Comparison of ENCODE assay signal across 11 cellular contexts in the genomic region with DNA sequence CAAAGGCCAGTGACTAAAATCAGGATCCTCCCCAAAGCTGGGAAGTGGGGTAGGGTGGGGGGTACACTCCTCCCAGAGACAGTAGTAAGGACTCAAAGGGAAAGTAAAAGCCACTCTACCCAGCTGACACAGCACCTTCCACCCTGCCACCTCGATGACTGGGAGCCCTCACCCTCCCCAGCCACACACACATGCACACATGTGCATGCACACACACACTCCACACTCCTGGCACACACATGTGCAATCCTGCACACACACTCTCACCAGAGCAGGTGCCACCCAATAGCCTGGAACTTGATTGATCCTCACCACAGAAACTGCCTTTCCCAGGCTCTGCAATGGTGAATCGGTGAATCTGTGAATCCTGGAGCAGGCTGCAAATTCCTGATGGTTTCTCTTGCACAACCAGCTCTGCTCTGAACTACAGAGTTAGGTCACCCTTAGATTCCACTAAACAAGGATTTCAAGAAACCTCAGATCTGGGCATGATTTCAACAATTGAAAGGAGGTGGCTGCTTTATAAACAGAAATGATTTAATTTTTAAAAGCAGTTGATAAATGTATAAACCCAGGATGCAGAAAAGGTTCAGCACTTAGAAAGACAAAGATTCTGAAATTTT. TPM values are rescaled to one million over a fixed set of nuclear protein-coding genes. Genes with fewer than 3 reads are reported as not detected.
DNase-seq lines count a peak whose midpoint lies in the region; ATAC-seq, FAIRE-seq and TF ChIP-seq lines count a peak whose summit lies in the region.
"Had no signal": no experiment of that assay in that cellular context is flagged by ENCODE, and none has a peak within 500 bp of the region (broad histone marks: within the 10 kb centered on the region; RNA-seq: fewer than 3 reads in every experiment).

No MANE protein-coding gene starts in this region.

- TF ChIP-seq CTCF in DND-41 (IDR thresholded peaks at IDR 0.05; ENCODE audit: borderline replicate concordance, extremely low read depth, low read length, poor library complexity, severe bottlenecking) (no peak), fibroblast of villous mesenchyme (IDR thresholded peaks at IDR 0.05; ENCODE audit: insufficient read depth, low read depth, low read length) (no peak), pancreas (IDR thresholded peaks at IDR 0.05) (no peak)

- H3K4me1 ChIP-seq in DND-41 (ENCODE audit: insufficient read depth, low read length) (0 out of 2 replicates have a peak, but pooled peaks cover 6% of the 10 kb centered on the region), pancreas (no peaks in the 10 kb centered on the region)
- H3K4me1 ChIP-seq: Peyer's patch had no signal

- H3K27ac ChIP-seq in DND-41 (ENCODE audit: low read length), result no peak overlapping the region
- H3K27ac ChIP-seq in pancreas, result peak overlapping the region in 1 of 4 donors; percentile 23

- no peak overlapping the region for H2AFZ ChIP-seq in DND-41 (ENCODE audit: low read depth, low read length)

- H3K4me2 ChIP-seq in DND-41 (ENCODE audit: insufficient read depth, low read length), result no peak overlapping the region

- no peak overlapping the region for H3K9ac ChIP-seq in DND-41 (ENCODE audit: low read depth, low read length)

- peak; percentile 78 for FAIRE-seq in pancreas (lab: Jason Lieb, UNC)

- no peaks in the 10 kb centered on the region for H3K79me2 ChIP-seq in DND-41 (ENCODE audit: insufficient read depth, low read length)

- ATAC-seq in DND-41 (ENCODE audit: insufficient read depth, low read depth) (peak; percentile 45; the same call in 1 of the 3 replicates), pancreas (peak in 3 of 4 donors; percentile 60 to 70 (median 68)), HG03139 (IDR thresholded peaks at IDR 0.05; ENCODE audit: unreplicated experiment) (no peak), GM21515 (IDR thresholded peaks at IDR 0.05; ENCODE audit: unreplicated experiment) (no peak)

- H3K36me3 ChIP-seq in DND-41 (ENCODE audit: insufficient read depth, low read length) (no peaks in the 10 kb centered on the region), pancreas (no peaks in the 10 kb centered on the region)
- H3K36me3 ChIP-seq: Peyer's patch had no signal

- intact Hi-C loops in pancreas (cut with DNase I), result no loop called here

- H3K9me3 ChIP-seq in DND-41 (ENCODE audit: insufficient read depth, low read length, severe bottlenecking), result no peaks in the 10 kb centered on the region
- H3K9me3 ChIP-seq in pancreas, result no peaks in the 10 kb centered on the region
- H3K9me3 ChIP-seq: Peyer's patch had no signal

- no peak overlapping the region for H3K4me3 ChIP-seq in DND-41 (ENCODE audit: low read depth in 1 of 2, low read length in 2 of 2)
- H3K4me3 ChIP-seq in fibroblast of villous mesenchyme (ENCODE audit: low read depth, low read length), result no peak overlapping the region
- no peak overlapping the region for H3K4me3 ChIP-seq in pancreas

- DNase-seq in DND-41 (no peak), SW480 (ENCODE audit: low spot score) (peak; percentile 20), fibroblast of villous mesenchyme (ENCODE audit: low read depth) (peak; percentile 68), pancreas (no peak), NCI-H1436 (lab: John Stamatoyannopoulos, UW) (no peak), NCI-H1048 (lab: John Stamatoyannopoulos, UW) (no peak)
- DNase-seq: activated T-cell treated with anti-CD3 and anti-CD28 coated beads, Interleukin-2, amount 50 U/mL, for 1 hour; stimulated activated CD4-positive, alpha-beta T cell treated with anti-CD3 and anti-CD28 coated beads, Interleukin-12 subunit alpha, Interleukin-12 subunit beta, amount 100 ng/mL, for 4 hours had no signal

- H3K27me3 ChIP-seq in DND-41 (ENCODE audit: insufficient read depth, low read length, poor library complexity) (no peaks in the 10 kb centered on the region), pancreas (peaks cover 0 to 11% (median 1%) of the 10 kb centered on the region in 4 donors)
- H3K27me3 ChIP-seq: Peyer's patch had no signal

- H4K20me1 ChIP-seq in DND-41 (ENCODE audit: insufficient read depth, low read length), result no peaks in the 10 kb centered on the region

- WGBS in pancreas, 2 donors, result 33 to 36% methylated on average over 2 of the region's 2 CpGs

RNA-seq across cellular contexts. Expression of a gene that starts 21.5 kb away (rescaled TPM):
- 6.1 and 15.1 TPM in 2 replicates for total RNA-seq in fibroblast of villous mesenchyme
- total RNA-seq in pancreas, result 10 to 100 TPM in 1 of 6 donors, 1 to 10 TPM in 5; 4.5 to 14.4 (median 5.7) TPM
- polyA plus RNA-seq in pancreas, result 1 to 10 TPM; 1.1 to 2.8 TPM

Comparison
In these comparisons a context has a peak if more than half of its experiments do, and no peak if none do; other contexts are left out.
1. ATAC-seq: peak in DND-41 (single experiment) and pancreas (3 of 4); none in HG03139 (single experiment) and GM21515 (single experiment).
2. DNase-seq: peak in SW480 (single experiment) and fibroblast of villous mesenchyme (single experiment); none in DND-41 (single experiment), pancreas (0 of 6), NCI-H1436 (single experiment) and NCI-H1048 (single experiment).